In genomic region chr2:96549967-96550786, GRCh38 we compare ENCODE assay signal across 12 cellular contexts. TPM values are rescaled to one million over a fixed set of nuclear protein-coding genes. Genes with fewer than 3 reads are reported as not detected.
DNase-seq lines count a peak whose midpoint lies in the region; ATAC-seq and TF ChIP-seq lines count a peak whose summit lies in the region.
"Had no signal": no experiment of that assay in that cellular context is flagged by ENCODE, and none has a peak within 500 bp of the region (broad histone marks: within the 10 kb centered on the region; RNA-seq: fewer than 3 reads in every experiment).

No MANE protein-coding gene starts in this region.

- H3K27ac ChIP-seq in BLaER1 (no peak overlapping the region), coronary artery (peak overlapping the region in 1 of 2 donors; percentile 53), mesendoderm (ENCODE audit: low read depth, low read length) (no peak overlapping the region)
- H3K27ac ChIP-seq in CD4-positive, alpha-beta memory T cell (ENCODE audit: low read depth, low read length), result no peak overlapping the region
- H3K27ac ChIP-seq: thyroid gland had no signal

- WGBS in mesendoderm (ENCODE audit: extremely low coverage, insufficient coverage, low lambda C conversion rate), result no CpG with 5 or more reads among the region's 61 CpGs

- H3K56ac ChIP-seq in mesendoderm (ENCODE audit: low read length), result no peak overlapping the region

- H3K27ac Mint-ChIP-seq in CD4-positive, alpha-beta memory T cell, result peak overlapping the region in 2 of 7 donors; percentile 40 to 46
- H3K27ac Mint-ChIP-seq: activated naive CD8-positive, alpha-beta T cell had no signal

- H3K4me3 ChIP-seq in BLaER1, result no peak overlapping the region
- H3K4me3 ChIP-seq in coronary artery, result no peak overlapping the region
- no peak overlapping the region for H3K4me3 ChIP-seq in mesendoderm (ENCODE audit: low read length)
- no peak overlapping the region for H3K4me3 ChIP-seq in CD4-positive, alpha-beta memory T cell (ENCODE audit: low read length in 2 of 2)
- H3K4me3 ChIP-seq: thyroid gland had no signal

- H2BK120ac ChIP-seq in mesendoderm (ENCODE audit: low read depth, low read length), result no peak overlapping the region

- H3K4me2 ChIP-seq in BLaER1 (peak overlapping the region; percentile 78; the same call in 1 of the 2 replicates), mesendoderm (ENCODE audit: low read length) (no peak overlapping the region)

- H3K9me3 ChIP-seq in BLaER1, result peaks cover 1% of the 10 kb centered on the region
- H3K9me3 ChIP-seq in CD4-positive, alpha-beta memory T cell (ENCODE audit: control insufficient read depth in 1 of 2, low read length in 2 of 2), result no peaks in the 10 kb centered on the region
- H3K9me3 ChIP-seq: thyroid gland had no signal

- H4K5ac ChIP-seq in mesendoderm (ENCODE audit: low read length), result no peak overlapping the region

- no peak overlapping the region for H3K18ac ChIP-seq in mesendoderm (ENCODE audit: low read length)

- ATAC-seq in GM18505 (IDR thresholded peaks at IDR 0.05; ENCODE audit: unreplicated experiment), result no peak

- H3K27me3 ChIP-seq in BLaER1, result no peaks in the 10 kb centered on the region
- no peaks in the 10 kb centered on the region for H3K27me3 ChIP-seq in mesendoderm (ENCODE audit: insufficient read depth, low read length, poor library complexity)
- H3K27me3 ChIP-seq in CD4-positive, alpha-beta memory T cell (ENCODE audit: insufficient read depth, low read length), result no peaks in the 10 kb centered on the region
- H3K27me3 ChIP-seq: thyroid gland had no signal

- H2AK5ac ChIP-seq in mesendoderm (ENCODE audit: low read length), result no peak overlapping the region

- H2BK15ac ChIP-seq in mesendoderm (replicated peaks; ENCODE audit: low read depth), result no peak overlapping the region

- no peaks in the 10 kb centered on the region for H3K27me3 Mint-ChIP-seq in CD4-positive, alpha-beta memory T cell
- H3K27me3 Mint-ChIP-seq: activated naive CD8-positive, alpha-beta T cell had no signal

- peaks cover 76% of the 10 kb centered on the region for H3K4me1 ChIP-seq in BLaER1
- H3K4me1 ChIP-seq in mesendoderm (ENCODE audit: control insufficient read depth, low read depth, low read length), result no peaks in the 10 kb centered on the region
- H3K4me1 ChIP-seq in CD4-positive, alpha-beta memory T cell (ENCODE audit: insufficient read depth, low read length), result peaks cover 46% of the 10 kb centered on the region
- H3K4me1 ChIP-seq: thyroid gland had no signal

- H3K4ac ChIP-seq in mesendoderm (ENCODE audit: low read depth, low read length), result no peak overlapping the region

- H3K9ac ChIP-seq in BLaER1 (no peak overlapping the region), mesendoderm (ENCODE audit: low read length) (no peak overlapping the region)

- no peak overlapping the region for H3K23ac ChIP-seq in mesendoderm (ENCODE audit: low read length)

- H3K4me3 Mint-ChIP-seq in CD4-positive, alpha-beta memory T cell, result no peak overlapping the region
- H3K4me3 Mint-ChIP-seq: activated naive CD8-positive, alpha-beta T cell had no signal

- TF ChIP-seq POLR2A in GM18505 (IDR thresholded peaks at IDR 0.05; ENCODE audit: borderline replicate concordance, extremely low read depth, insufficient read depth, insufficient read length), result no peak

- POLR2A ChIA-PET in CD4-positive, alpha-beta memory T cell (lab: Charles Lee; ENCODE audit: partially characterized antibody), result interaction anchor here (13.6 kb wide), 1 partner anchor 16 kb away, joined by 320 read pairs; the partner anchor contains the start of gene ARID5A

- TF ChIP-seq CTCF in LNCAP (IDR thresholded peaks at IDR 0.05) (peak; percentile 92), coronary artery (IDR thresholded peaks at IDR 0.05) (no peak)

- peaks cover 88% of the 10 kb centered on the region for H4K20me1 ChIP-seq in BLaER1

- H3K79me2 ChIP-seq in mesendoderm (ENCODE audit: control insufficient read depth, insufficient read depth, low read length), result no peaks in the 10 kb centered on the region

- no peak overlapping the region for H2BK5ac ChIP-seq in mesendoderm (ENCODE audit: low read length)

- DNase-seq in coronary artery (ENCODE audit: low spot score), result peak; percentile 69
- peak; percentile 86 for DNase-seq in mesendoderm
- no peak for DNase-seq in CD4-positive, alpha-beta memory T cell
- no peak for DNase-seq in nucleus accumbens (lab: John Stamatoyannopoulos, UW)
- no peak for DNase-seq in NCI-H146 treated with DMSO at 0.1 percent for 48 hours (lab: John Stamatoyannopoulos, UW; ENCODE audit: unreplicated experiment)
- DNase-seq: DMS79 had no signal

- peaks cover 18 to 50% (median 34%) of the 10 kb centered on the region in 4 donors for H3K4me1 Mint-ChIP-seq in CD4-positive, alpha-beta memory T cell

- H4K8ac ChIP-seq in mesendoderm (ENCODE audit: low read depth, low read length), result no peak overlapping the region

- CTCF ChIA-PET in CD4-positive, alpha-beta memory T cell (lab: Charles Lee; ENCODE audit: partially characterized antibody), result interaction anchor here (0.6 to 1.3 kb wide), 3 partner anchors 21 to 143 kb away, joined by 3 read pairs; no protein-coding TSS in a partner anchor

- no peaks in the 10 kb centered on the region for H3K79me1 ChIP-seq in mesendoderm (ENCODE audit: low read length)

- peaks cover 0 to 3% (median 0%) of the 10 kb centered on the region in 8 donors for H3K9me3 Mint-ChIP-seq in CD4-positive, alpha-beta memory T cell

- intact Hi-C loops in CD4-positive, alpha-beta memory T cell (cut with micrococcal nuclease), result no loop called here

- peaks cover 11 to 41% of the 10 kb centered on the region in 2 donors for H3K36me3 Mint-ChIP-seq in CD4-positive, alpha-beta memory T cell

- H3K36me3 ChIP-seq in BLaER1, result peaks cover 74% of the 10 kb centered on the region
- no peaks in the 10 kb centered on the region for H3K36me3 ChIP-seq in mesendoderm (ENCODE audit: control insufficient read depth, insufficient read depth, low read length)
- H3K36me3 ChIP-seq in CD4-positive, alpha-beta memory T cell (ENCODE audit: insufficient read depth, low read length), result peaks cover 36% of the 10 kb centered on the region

RNA-seq across cellular contexts. Expression of gene ARID5A, which starts 13.6 kb away (rescaled TPM):
- 5.5 TPM for polyA plus RNA-seq in mesendoderm (2013, experiment 1 of 2)
- polyA plus RNA-seq in mesendoderm (2013, experiment 2 of 2), result 5.2 TPM
- total RNA-seq in CD4-positive, alpha-beta memory T cell, result 10 to 100 TPM; 80.0 to 83.8 TPM
- 10 to 100 TPM; 31.4 to 69.6 TPM for polyA plus RNA-seq in CD4-positive, alpha-beta memory T cell

RNA-seq across cellular contexts. Expression of gene NEURL3, which starts 45.0 kb away (rescaled TPM):
- polyA plus RNA-seq in mesendoderm (2013, experiment 1 of 2), result not detected
- 0.03 TPM for polyA plus RNA-seq in mesendoderm (2013, experiment 2 of 2)
- under 1 TPM in 1 of 2 experiments, not detected in 1; 0.22 TPM for total RNA-seq in CD4-positive, alpha-beta memory T cell
- polyA plus RNA-seq in CD4-positive, alpha-beta memory T cell, result not detected
- total RNA-seq: skeletal muscle tissue had no signal

Comparison
In these comparisons a context has a peak if more than half of its experiments do, and no peak if none do; other contexts are left out.
1. DNase-seq: peak in coronary artery (single experiment) and mesendoderm (single experiment); none in CD4-positive, alpha-beta memory T cell (0 of 5), nucleus accumbens (0 of 56) and NCI-H146 treated with DMSO at 0.1 percent for 48 hours (single experiment).